19 cellular contexts compared by ENCODE assay signal in genomic region chr6:75463896-75464295, GRCh38. TPM values are rescaled to one million over a fixed set of nuclear protein-coding genes. Genes with fewer than 3 reads are reported as not detected.
A peak's percentile ranks its signal among the peaks of the same experiment; 100 is the strongest.
DNase-seq lines count a peak whose midpoint lies in the region; ATAC-seq and TF ChIP-seq lines count a peak whose summit lies in the region.
"Had no signal": no experiment of that assay in that cellular context is flagged by ENCODE, and none has a peak within 500 bp of the region (broad histone marks: within the 10 kb centered on the region; RNA-seq: fewer than 3 reads in every experiment).

No MANE protein-coding gene starts in this region.

- TF ChIP-seq POLR2A in heart left ventricle (IDR thresholded peaks at IDR 0.05) = no peak

- H3K9me3 ChIP-seq in heart left ventricle (peaks cover 0 to 7% (median 0%) of the 10 kb centered on the region in 12 donors), psoas muscle (no peaks in the 10 kb centered on the region)
- H3K9me3 ChIP-seq: BE2C, MG63 had no signal

- H3K36me3 ChIP-seq in heart left ventricle = no peaks in the 10 kb centered on the region
- no peaks in the 10 kb centered on the region for H3K36me3 ChIP-seq in rectal smooth muscle tissue (ENCODE audit: control insufficient read depth, insufficient read depth, low read length)
- no peaks in the 10 kb centered on the region for H3K36me3 ChIP-seq in urinary bladder (ENCODE audit: insufficient read depth)
- H3K36me3 ChIP-seq in psoas muscle (ENCODE audit: insufficient read depth in 1 of 2, low read depth in 1 of 2) = no peaks in the 10 kb centered on the region
- H3K36me3 ChIP-seq in brain microvascular endothelial cell (replicated peaks) = no peaks in the 10 kb centered on the region
- H3K36me3 ChIP-seq: BE2C, MG63 had no signal

- H3K9me3 Mint-ChIP-seq in immature natural killer cell = peaks cover 0 to 11% (median under 1%) of the 10 kb centered on the region in 6 donors

- 16 to 39% (median 24%) methylated on average over 1 of the region's 1 CpG for WGBS in heart left ventricle, 4 donors
- WGBS in urinary bladder = 16% methylated on average over 1 of the region's 1 CpG
- WGBS in psoas muscle, 3 donors = 13 to 18% (median 18%) methylated on average over 1 of the region's 1 CpG

- in situ Hi-C loops in brain microvascular endothelial cell (cut with HindIII; ENCODE audit: low pct_ligation_motif_present, low sequenced_read_pairs) = no loop called here

- no peaks in the 10 kb centered on the region for H3K4me1 Mint-ChIP-seq in immature natural killer cell

- TF ChIP-seq CTCF in coronary artery (IDR thresholded peaks at IDR 0.05) = no peak
- no peak for TF ChIP-seq CTCF in heart left ventricle (IDR thresholded peaks at IDR 0.05)
- TF ChIP-seq CTCF in psoas muscle (IDR thresholded peaks at IDR 0.05) = no peak
- no peak for TF ChIP-seq CTCF in brain microvascular endothelial cell (IDR thresholded peaks at IDR 0.05; ENCODE audit: low read depth, low read length, missing control alignments)

- H3K4me3 ChIP-seq in coronary artery = no peak overlapping the region
- no peak overlapping the region for H3K4me3 ChIP-seq in heart left ventricle
- no peak overlapping the region for H3K4me3 ChIP-seq in rectal smooth muscle tissue (ENCODE audit: low read length)
- no peak overlapping the region for H3K4me3 ChIP-seq in urinary bladder (ENCODE audit: low read depth, low read length)
- H3K4me3 ChIP-seq in psoas muscle = no peak overlapping the region
- H3K4me3 ChIP-seq in brain microvascular endothelial cell (ENCODE audit: low read depth, low read length) = no peak overlapping the region
- H3K4me3 ChIP-seq: K562, MG63 had no signal

- H3K27me3 ChIP-seq in heart left ventricle = no peaks in the 10 kb centered on the region
- H3K27me3 ChIP-seq in rectal smooth muscle tissue (ENCODE audit: control insufficient read depth, insufficient read depth, low read length) = no peaks in the 10 kb centered on the region
- H3K27me3 ChIP-seq in psoas muscle (ENCODE audit: insufficient read depth in 3 of 3, low read length in 2 of 3) = no peaks in the 10 kb centered on the region
- H3K27me3 ChIP-seq in brain microvascular endothelial cell (replicated peaks) = no peaks in the 10 kb centered on the region
- H3K27me3 ChIP-seq: BE2C, MG63 had no signal

- H3K4me1 ChIP-seq in heart left ventricle = peaks cover 7 to 93% (median 57%) of the 10 kb centered on the region in 12 donors
- peaks cover 38% of the 10 kb centered on the region for H3K4me1 ChIP-seq in rectal smooth muscle tissue (ENCODE audit: control insufficient read depth, insufficient read depth, low read length)
- H3K4me1 ChIP-seq in urinary bladder (ENCODE audit: insufficient read depth) = peaks cover 2% of the 10 kb centered on the region
- H3K4me1 ChIP-seq in psoas muscle = peaks cover 88% of the 10 kb centered on the region
- H3K4me1 ChIP-seq: BE2C had no signal

- ATAC-seq in heart left ventricle (peak in 2 of 4 donors; percentile 34 to 46), psoas muscle (no peak)
- ATAC-seq: K562 had no signal

- no peak overlapping the region for H3K27ac Mint-ChIP-seq in immature natural killer cell

- H3K27me3 Mint-ChIP-seq in immature natural killer cell (ENCODE audit: low read depth in 3 of 3) = no peaks in the 10 kb centered on the region

- no peak overlapping the region for H3K4me3 Mint-ChIP-seq in immature natural killer cell

- intact Hi-C loops in heart left ventricle (cut with DNase I) (no loop called here), psoas muscle (cut with DNase I) (no loop called here)

- peak overlapping the region; percentile 35 to 70 for H3K27ac ChIP-seq in coronary artery
- H3K27ac ChIP-seq in heart left ventricle = peak overlapping the region in 10 of 12 donors; percentile 7 to 81 (median 43)
- peak overlapping the region; percentile 58 for H3K27ac ChIP-seq in rectal smooth muscle tissue (ENCODE audit: low read depth, low read length)
- H3K27ac ChIP-seq in urinary bladder (ENCODE audit: low read depth) = peak overlapping the region; percentile 23
- no peak overlapping the region for H3K27ac ChIP-seq in psoas muscle
- H3K27ac ChIP-seq in brain microvascular endothelial cell = no peak overlapping the region

- H3K36me3 Mint-ChIP-seq in immature natural killer cell = peaks cover 0 to 5% (median 0%) of the 10 kb centered on the region in 3 donors

- H3K9ac ChIP-seq in rectal smooth muscle tissue (ENCODE audit: low read length) = no peak overlapping the region

- DNase-seq in coronary artery (ENCODE audit: low spot score) (no peak), heart left ventricle (no peak), immature natural killer cell (no peak), psoas muscle (no peak), brain microvascular endothelial cell (no peak)
- DNase-seq: BE2C, DMS53, GDM1, MG63, NCI-H1417, NCI-H1694 treated with DMSO at 0.1 percent for 48 hours, NCI-H2081 treated with DMSO at 0.1 percent for 48 hours, NCI-H2171 treated with DMSO at 0.1 percent for 48 hours, NCI-H446, NCI-H526 treated with DMSO at 0.1 percent for 48 hours, SHP77 had no signal

RNA-seq across cellular contexts. Expression of gene FILIP1, which starts 29.7 kb away (rescaled TPM):
- total RNA-seq in heart left ventricle = 100 to 1,000 TPM in 8 of 9 donors, 10 to 100 TPM in 1; 91.1 to 230 (median 177) TPM
- 10 to 100 TPM; 49.2 to 63.1 TPM for polyA plus RNA-seq in heart left ventricle
- 43.7 TPM for total RNA-seq in urinary bladder
- 25.5 TPM for polyA plus RNA-seq in urinary bladder
- polyA plus RNA-seq in immature natural killer cell = not detected
- total RNA-seq in psoas muscle = 100 to 1,000 TPM in 1 of 4 donors, 10 to 100 TPM in 3; 71.5 to 129 (median 87.1) TPM
- 10 to 100 TPM in 2 of 3 donors, 1 to 10 TPM in 1; 2.8 to 32.4 (median 20.1) TPM for polyA plus RNA-seq in psoas muscle

Comparison
In these comparisons a context has a peak if more than half of its experiments do, and no peak if none do; other contexts are left out.
1. H3K27ac ChIP-seq: peak in coronary artery (2 of 2), heart left ventricle (10 of 12), rectal smooth muscle tissue (single experiment) and urinary bladder (single experiment); none in psoas muscle (single experiment) and brain microvascular endothelial cell (single experiment).